12 cellular contexts compared by ENCODE assay signal in genomic region chr12:55815473-55815872, GRCh38. TPM values are rescaled to one million over a fixed set of nuclear protein-coding genes. Genes with fewer than 3 reads are reported as not detected.
DNase-seq lines count a peak whose midpoint lies in the region; ATAC-seq and TF ChIP-seq lines count a peak whose summit lies in the region.
"Had no signal": no experiment of that assay in that cellular context is flagged by ENCODE, and none has a peak within 500 bp of the region (broad histone marks: within the 10 kb centered on the region; RNA-seq: fewer than 3 reads in every experiment).

No MANE protein-coding gene starts in this region.

- H3K27ac ChIP-seq in left ventricle myocardium inferior (replicated peaks) (no peak overlapping the region), SK-N-MC (no peak overlapping the region)
- H3K27ac ChIP-seq: colonic mucosa had no signal

- H3K27me3 Mint-ChIP-seq in stimulated activated naive B cell treated with anti-CD40 and anti-IgM and Interleukin-4, amounts not matched to agents 10 μg/mL and 1 μg/mL and 100 μg/mL, for 72 hours = no peaks in the 10 kb centered on the region

- no peak for ATAC-seq in Right ventricle myocardium inferior
- ATAC-seq in stimulated activated naive B cell treated with anti-CD40 and anti-IgM and Interleukin-4, amounts not matched to agents 10 μg/mL and 1 μg/mL and 100 μg/mL, for 72 hours (replicated peaks) = no peak

- intact Hi-C loops in left ventricle myocardium inferior (cut with micrococcal nuclease) = no loop called here
- intact Hi-C loops in Right ventricle myocardium inferior (cut with DNase I) = no loop called here

- peaks cover 28 to 64% of the 10 kb centered on the region in 2 donors for H3K4me1 Mint-ChIP-seq in stimulated activated naive B cell treated with anti-CD40 and anti-IgM and Interleukin-4, amounts not matched to agents 10 μg/mL and 1 μg/mL and 100 μg/mL, for 72 hours

- peak overlapping the region; percentile 9 to 34 for H3K4me3 Mint-ChIP-seq in stimulated activated naive B cell treated with anti-CD40 and anti-IgM and Interleukin-4, amounts not matched to agents 10 μg/mL and 1 μg/mL and 100 μg/mL, for 72 hours

- H3K4me3 ChIP-seq in left ventricle myocardium inferior = peak overlapping the region; percentile 84
- H3K4me3 ChIP-seq in SK-N-MC = peak overlapping the region; percentile 99
- H3K4me3 ChIP-seq in foreskin fibroblast (ENCODE audit: low read depth in 1 of 2, low read length in 2 of 2) = peak overlapping the region; percentile 78 to 99

- H3K27ac Mint-ChIP-seq in stimulated activated naive B cell treated with anti-CD40 and anti-IgM and Interleukin-4, amounts not matched to agents 10 μg/mL and 1 μg/mL and 100 μg/mL, for 72 hours = no peak overlapping the region

- DNase-seq in left ventricle myocardium inferior (no peak), Right ventricle myocardium inferior (ENCODE audit: missing footprints) (no peak), SK-N-MC (ENCODE audit: low read depth, low spot score) (no peak), foreskin fibroblast (no peak), SKM-1 (lab: John Stamatoyannopoulos, UW; ENCODE audit: unreplicated experiment) (no peak), mucosa of gallbladder (ENCODE audit: low spot score) (no peak)
- DNase-seq in stimulated activated naive B cell treated with anti-CD40 and anti-IgM and Interleukin-4, amounts not matched to agents 10 μg/mL and 1 μg/mL and 100 μg/mL, for 72 hours = no peak
- DNase-seq in effector CD8-positive, alpha-beta T cell (lab: John Stamatoyannopoulos, UW) = no peak
- DNase-seq: activated CD4-positive, alpha-beta T cell treated with anti-CD3 and anti-CD28 coated beads, Interleukin-2, amount 50 U/mL, for 1 hour; colonic mucosa; NCI-H146; NCI-H774 had no signal

- H3K36me3 ChIP-seq in left ventricle myocardium inferior = peaks cover 34% of the 10 kb centered on the region
- H3K36me3 ChIP-seq in SK-N-MC (ENCODE audit: insufficient read depth, low read length) = peaks cover 59% of the 10 kb centered on the region
- H3K36me3 ChIP-seq: colonic mucosa had no signal

- H3K4me1 ChIP-seq in left ventricle myocardium inferior = peaks cover 75% of the 10 kb centered on the region

- H3K36me3 Mint-ChIP-seq in stimulated activated naive B cell treated with anti-CD40 and anti-IgM and Interleukin-4, amounts not matched to agents 10 μg/mL and 1 μg/mL and 100 μg/mL, for 72 hours = peaks cover 21 to 30% of the 10 kb centered on the region in 2 donors

- no peak for TF ChIP-seq CTCF in left ventricle myocardium inferior (IDR thresholded peaks at IDR 0.05; ENCODE audit: borderline replicate concordance)
- no peak for TF ChIP-seq CTCF in foreskin fibroblast (IDR thresholded peaks at IDR 0.05; ENCODE audit: low read depth, low read length)

- no peaks in the 10 kb centered on the region for H3K27me3 ChIP-seq in left ventricle myocardium inferior (ENCODE audit: low read depth)
- H3K27me3 ChIP-seq: colonic mucosa had no signal

- no peaks in the 10 kb centered on the region for H3K9me3 Mint-ChIP-seq in stimulated activated naive B cell treated with anti-CD40 and anti-IgM and Interleukin-4, amounts not matched to agents 10 μg/mL and 1 μg/mL and 100 μg/mL, for 72 hours

- H3K9ac ChIP-seq in SK-N-MC (ENCODE audit: insufficient read length) = peak overlapping the region; percentile 98

- no peaks in the 10 kb centered on the region for H3K9me3 ChIP-seq in left ventricle myocardium inferior (replicated peaks)
- H3K9me3 ChIP-seq in SK-N-MC (ENCODE audit: low read depth, low read length) = no peaks in the 10 kb centered on the region
- H3K9me3 ChIP-seq: colonic mucosa had no signal

RNA-seq across cellular contexts. Expression of gene SARNP, which starts 2.1 kb away (rescaled TPM):
- total RNA-seq in left ventricle myocardium inferior = 53.2 TPM
- 50.2 TPM for total RNA-seq in Right ventricle myocardium inferior
- total RNA-seq in mucosa of gallbladder = 36.6 TPM

RNA-seq across cellular contexts. Expression of gene ORMDL2, which starts 2.4 kb away (rescaled TPM):
- total RNA-seq in left ventricle myocardium inferior (13.3 TPM), Right ventricle myocardium inferior (17.3 TPM), mucosa of gallbladder (66.2 TPM)

RNA-seq across cellular contexts. Expression of gene DNAJC14, which starts 13.9 kb away (rescaled TPM):
- total RNA-seq in left ventricle myocardium inferior (18.6 TPM), Right ventricle myocardium inferior (18.3 TPM), mucosa of gallbladder (31.6 TPM)

RNA-seq across cellular contexts. Expression of gene MMP19, which starts 27.3 kb away (rescaled TPM):
- total RNA-seq in left ventricle myocardium inferior (2.2 TPM), Right ventricle myocardium inferior (2.9 TPM), mucosa of gallbladder (5.2 TPM)
